In genomic region chr18:55083461-55083860, GRCh38 we compare ENCODE assay signal across 16 cellular contexts.
DNase-seq lines count a peak whose midpoint lies in the region; ATAC-seq, FAIRE-seq and TF ChIP-seq lines count a peak whose summit lies in the region.
"Had no signal": no experiment of that assay in that cellular context is flagged by ENCODE, and none has a peak within 500 bp of the region (broad histone marks: within the 10 kb centered on the region; RNA-seq: fewer than 3 reads in every experiment).

No MANE protein-coding gene starts in this region.

- no peak for TF ChIP-seq CTCF in astrocyte of the spinal cord (IDR thresholded peaks at IDR 0.05; ENCODE audit: low read depth, low read length)
- no peak for TF ChIP-seq CTCF in HepG2 (CRISPR knock-in tag; IDR thresholded peaks at IDR 0.05)

- H2BK12ac ChIP-seq in mesenchymal stem cell (ENCODE audit: low read length in 2 of 2): no peak overlapping the region

- POLR2A ChIA-PET in HepG2 (lab: Yijun Ruan, JAX): no interaction called here

- no peak overlapping the region for H2AFZ ChIP-seq in mesenchymal stem cell (ENCODE audit: low read depth, low read length)
- H2AFZ ChIP-seq in HepG2 (ENCODE audit: low read length): no peak overlapping the region

- CTCF ChIA-PET in HepG2 (lab: Yijun Ruan, JAX; ENCODE audit: low intra/inter-chr PET ratio, low total read pairs): no interaction called here

- no peak overlapping the region for H3K4me3 ChIP-seq in astrocyte of the spinal cord (ENCODE audit: low read depth, low read length)
- H3K4me3 ChIP-seq in mesenchymal stem cell (ENCODE audit: insufficient read depth in 1 of 2, low read depth in 1 of 2, low read length in 2 of 2): no peak overlapping the region
- no peak overlapping the region for H3K4me3 ChIP-seq in HepG2 (replicated peaks in 1 of 3; ENCODE audit: insufficient read depth in 1 of 3, low read depth in 2 of 3, low read length in 3 of 3)
- H3K4me3 ChIP-seq: HAP-1 had no signal

- no TSS peak for BruUV-seq in HepG2 (replicated peaks; lab: Mats Ljungman, UMichigan)

- WGBS in mesenchymal stem cell: 86% methylated on average over 1 of the region's 1 CpG
- WGBS in HepG2 (ENCODE audit: low lambda C conversion rate): 50% methylated on average over 1 of the region's 1 CpG

- H2BK15ac ChIP-seq in mesenchymal stem cell (ENCODE audit: low read depth, poor library complexity, severe bottlenecking): no peak overlapping the region

- H2BK5ac ChIP-seq in mesenchymal stem cell (ENCODE audit: low read depth, low read length, poor library complexity, severe bottlenecking): no peak overlapping the region

- no peak overlapping the region for H2AK5ac ChIP-seq in mesenchymal stem cell (ENCODE audit: low read length, severe bottlenecking)

- TF ChIP-seq POLR2A in HepG2 (IDR thresholded peaks at IDR 0.05; ENCODE audit: insufficient read depth in 1 of 2, low read depth in 2 of 2, low read length in 2 of 2): no peak

- no peak for TF ChIP-seq RAD21 in HepG2 (CRISPR knock-in tag; IDR thresholded peaks at IDR 0.05)

- no peaks in the 10 kb centered on the region for H4K20me1 ChIP-seq in HepG2 (ENCODE audit: insufficient read depth, low read length)

- no peaks in the 10 kb centered on the region for H3K79me2 ChIP-seq in HepG2 (ENCODE audit: insufficient read depth, low read length)

- no peak overlapping the region for H4K91ac ChIP-seq in mesenchymal stem cell (ENCODE audit: low read length)

- FAIRE-seq in HepG2 (lab: Jason Lieb, UNC): no peak
- FAIRE-seq: A204.1 had no signal

- no peak overlapping the region for H2BK120ac ChIP-seq in mesenchymal stem cell (ENCODE audit: low read depth, low read length)

- no peak overlapping the region for H3K14ac ChIP-seq in mesenchymal stem cell (ENCODE audit: low read length in 2 of 2)

- intact Hi-C loops in HepG2 (cut with micrococcal nuclease; ENCODE audit: unreplicated experiment): no loop called here

- H3K27ac ChIP-seq in mesenchymal stem cell (ENCODE audit: low read length, poor library complexity, severe bottlenecking) (no peak overlapping the region), HepG2 (ENCODE audit: extremely low read length, insufficient read depth, low read length) (no peak overlapping the region)
- H3K27ac ChIP-seq: KMS-11 had no signal

- peaks cover 0 to 3% of the 10 kb centered on the region in 2 experiments for H3K27me3 ChIP-seq in mesenchymal stem cell (ENCODE audit: control insufficient read depth in 1 of 2, insufficient read depth in 1 of 2, low read length in 2 of 2)
- no peaks in the 10 kb centered on the region for H3K27me3 ChIP-seq in HepG2 (ENCODE audit: control insufficient read depth in 1 of 2, insufficient read depth in 2 of 2, low read length in 2 of 2)

- H3K18ac ChIP-seq in mesenchymal stem cell (ENCODE audit: low read depth in 1 of 2, low read length in 2 of 2): no peak overlapping the region

- H3K9me3 ChIP-seq in mesenchymal stem cell (ENCODE audit: control insufficient read depth, low read length) (no peaks in the 10 kb centered on the region), HepG2 (ENCODE audit: low read length) (no peaks in the 10 kb centered on the region)
- H3K9me3 ChIP-seq: HAP-1 had no signal

- peaks cover 12% of the 10 kb centered on the region for H3K4me1 ChIP-seq in mesenchymal stem cell (ENCODE audit: control insufficient read depth, insufficient read depth, low read depth, low read length)
- no peaks in the 10 kb centered on the region for H3K4me1 ChIP-seq in HepG2 (ENCODE audit: insufficient read depth, low read length)
- H3K4me1 ChIP-seq: HAP-1 had no signal

- H3K4me2 ChIP-seq in mesenchymal stem cell (ENCODE audit: low read length, poor library complexity, severe bottlenecking): no peak overlapping the region
- H3K4me2 ChIP-seq in HepG2 (ENCODE audit: low read depth, low read length): no peak overlapping the region
- H3K4me2 ChIP-seq: KMS-11 had no signal

- H3K23ac ChIP-seq in mesenchymal stem cell (ENCODE audit: low read length in 2 of 2): no peak overlapping the region

- no peaks in the 10 kb centered on the region for H3K79me1 ChIP-seq in mesenchymal stem cell (replicated peaks; ENCODE audit: low read length, poor library complexity, severe bottlenecking)

- no peak overlapping the region for H3K9ac ChIP-seq in mesenchymal stem cell (ENCODE audit: low read length)
- no peak overlapping the region for H3K9ac ChIP-seq in HepG2 (ENCODE audit: insufficient read depth, low read depth, low read length)
- H3K9ac ChIP-seq: KMS-11 had no signal

- DNase-seq in AG08395 (ENCODE audit: low spot score) (peak; percentile 66), NCI-H226 (peak; percentile 5), astrocyte of the spinal cord (ENCODE audit: low read depth, low spot score) (peak; percentile 52), mesenchymal stem cell (peak; percentile 39), HepG2 (ENCODE audit: low spot score) (no peak)
- DNase-seq in stimulated activated CD4-positive, alpha-beta T cell treated with anti-CD3 and anti-CD28 coated beads, Interleukin-2, amount 100 ng/mL, for 24 hours: no peak
- DNase-seq: CD4-positive, CD25-positive, alpha-beta regulatory T cell; NCI-H1048; NCI-H146; NCI-H524 treated with DMSO at 0.1 percent for 48 hours; SHP77 had no signal

- TF ChIP-seq EP300 in HepG2 (IDR thresholded peaks at IDR 0.05; ENCODE audit: low read depth in 2 of 2, low read length in 2 of 2) (no peak), HepG2 (CRISPR knock-in tag; IDR thresholded peaks at IDR 0.05; ENCODE audit: borderline replicate concordance) (no peak)

- H3K4ac ChIP-seq in mesenchymal stem cell (ENCODE audit: low read depth in 1 of 2, low read length in 2 of 2): no peak overlapping the region

- no peaks in the 10 kb centered on the region for H3K36me3 ChIP-seq in mesenchymal stem cell (ENCODE audit: control insufficient read depth in 1 of 2, insufficient read depth in 2 of 2, low read depth in 1 of 2, low read length in 2 of 2)
- H3K36me3 ChIP-seq in HepG2 (replicated peaks in 1 of 2; ENCODE audit: control insufficient read depth in 1 of 2, insufficient read depth in 2 of 2, low read length in 2 of 2): no peaks in the 10 kb centered on the region
- H3K36me3 ChIP-seq: HAP-1 had no signal

- in situ Hi-C loops in astrocyte of the spinal cord (cut with HindIII; ENCODE audit: low sequenced_read_pairs): no loop called here
- in situ Hi-C loops in HepG2 (cut with HindIII; ENCODE audit: extremely low pct_ligation_motif_present, low pct_unique_long_range_greater_than_20kb): no loop called here

- H4K8ac ChIP-seq in mesenchymal stem cell (ENCODE audit: low read length): no peak overlapping the region

- ATAC-seq in HG03135 (IDR thresholded peaks at IDR 0.05; ENCODE audit: unreplicated experiment) (no peak), HepG2 (no peak), HG03159 (IDR thresholded peaks at IDR 0.05; ENCODE audit: unreplicated experiment) (no peak)

TF ChIP-seq in HepG2, 621 proteins besides CTCF, POLR2A, EP300 and RAD21 (continues in another document):
- TF ChIP-seq SRY (CRISPR knock-in tag; IDR thresholded peaks at IDR 0.05) (no peak), ZNF776 (CRISPR knock-in tag; IDR thresholded peaks at IDR 0.05) (no peak), HMG20A (CRISPR knock-in tag; IDR thresholded peaks at IDR 0.05; ENCODE audit: borderline replicate concordance) (no peak), ZXDC (CRISPR knock-in tag; IDR thresholded peaks at IDR 0.05) (no peak)
- TF ChIP-seq, protein P1, sequence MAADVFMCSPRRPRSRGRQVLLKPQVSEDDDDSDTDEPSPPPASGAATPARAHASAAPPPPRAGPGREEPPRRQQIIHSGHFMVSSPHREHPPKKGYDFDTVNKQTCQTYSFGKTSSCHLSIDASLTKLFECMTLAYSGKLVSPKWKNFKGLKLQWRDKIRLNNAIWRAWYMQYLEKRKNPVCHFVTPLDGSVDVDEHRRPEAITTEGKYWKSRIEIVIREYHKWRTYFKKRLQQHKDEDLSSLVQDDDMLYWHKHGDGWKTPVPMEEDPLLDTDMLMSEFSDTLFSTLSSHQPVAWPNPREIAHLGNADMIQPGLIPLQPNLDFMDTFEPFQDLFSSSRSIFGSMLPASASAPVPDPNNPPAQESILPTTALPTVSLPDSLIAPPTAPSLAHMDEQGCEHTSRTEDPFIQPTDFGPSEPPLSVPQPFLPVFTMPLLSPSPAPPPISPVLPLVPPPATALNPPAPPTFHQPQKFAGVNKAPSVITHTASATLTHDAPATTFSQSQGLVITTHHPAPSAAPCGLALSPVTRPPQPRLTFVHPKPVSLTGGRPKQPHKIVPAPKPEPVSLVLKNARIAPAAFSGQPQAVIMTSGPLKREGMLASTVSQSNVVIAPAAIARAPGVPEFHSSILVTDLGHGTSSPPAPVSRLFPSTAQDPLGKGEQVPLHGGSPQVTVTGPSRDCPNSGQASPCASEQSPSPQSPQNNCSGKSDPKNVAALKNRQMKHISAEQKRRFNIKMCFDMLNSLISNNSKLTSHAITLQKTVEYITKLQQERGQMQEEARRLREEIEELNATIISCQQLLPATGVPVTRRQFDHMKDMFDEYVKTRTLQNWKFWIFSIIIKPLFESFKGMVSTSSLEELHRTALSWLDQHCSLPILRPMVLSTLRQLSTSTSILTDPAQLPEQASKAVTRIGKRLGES (CRISPR knock-in tag; IDR thresholded peaks at IDR 0.05; ENCODE audit: borderline replicate concordance): no peak

Comparison
In these comparisons a context has a peak if more than half of its experiments do, and no peak if none do; other contexts are left out.
1. DNase-seq: peak in AG08395 (single experiment), NCI-H226 (single experiment), astrocyte of the spinal cord (single experiment) and mesenchymal stem cell (single experiment); none in HepG2 (single experiment) and stimulated activated CD4-positive, alpha-beta T cell treated with anti-CD3 and anti-CD28 coated beads, Interleukin-2, amount 100 ng/mL, for 24 hours (0 of 2).